Comparison of ENCODE assay signal across 11 cellular contexts in genomic region chr1:207224666-207225065, GRCh38.
"Had no signal": no experiment of that assay in that cellular context is flagged by ENCODE, and none has a peak within 500 bp of the region (broad histone marks: within the 10 kb centered on the region; RNA-seq: fewer than 3 reads in every experiment).

No MANE protein-coding gene starts in this region.

- ATAC-seq: GM23338, HCT116 had no signal

- DNase-seq: GM23248, GOT3, H7, H9, HCEC 1CT, HFFc6 had no signal

- H3K9me3 ChIP-seq: HAP-1 had no signal

- H3K9ac ChIP-seq: GM23248 had no signal

- H3K4me2 ChIP-seq: GM23338 had no signal

- FAIRE-seq: H1, H54 had no signal

- H3K4me3 ChIP-seq: GM23248, GM23338, HAP-1 had no signal

- H3K27ac ChIP-seq: GM23248 had no signal

- H2AFZ ChIP-seq: GM23248 had no signal

- H3K36me3 ChIP-seq: HAP-1 had no signal
